25 cellular contexts compared by ENCODE assay signal in the genomic region with DNA sequence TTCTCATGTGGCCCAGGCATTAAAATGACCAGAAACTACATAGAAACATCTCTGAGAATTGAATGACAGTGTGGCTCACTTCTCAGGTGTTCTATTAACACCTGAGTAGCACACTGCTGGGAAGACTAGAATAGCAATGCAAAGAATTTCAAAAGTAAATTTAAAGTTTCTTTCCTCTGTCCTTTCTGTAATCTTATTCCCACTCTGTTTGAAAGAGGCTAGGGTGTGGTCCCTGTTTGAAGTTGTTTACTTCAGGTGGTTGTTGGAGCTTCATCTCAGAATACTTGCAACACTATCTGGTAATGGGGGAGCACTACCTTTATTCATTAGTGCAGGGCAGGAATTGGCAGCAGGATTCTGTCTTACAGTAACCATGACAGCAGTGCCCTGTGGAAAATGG.
"Had no signal": no experiment of that assay in that cellular context is flagged by ENCODE, and none has a peak within 500 bp of the region (broad histone marks: within the 10 kb centered on the region; RNA-seq: fewer than 3 reads in every experiment).

No MANE protein-coding gene starts in this region.

- DNase-seq: activated naive CD4-positive, alpha-beta T cell treated with Interleukin-2 at 50 U/mL for 16 hours; activated naive CD8-positive, alpha-beta T cell treated with anti-CD3 and anti-CD28 coated beads, Interleukin-2, amount 10 ng/mL, durations not matched to agents 7 days and 5 days; activated T-cell treated with anti-CD3 and anti-CD28 coated beads, Interleukin-2, amount 50 U/mL, for 4 hours; amniotic stem cell; colonic mucosa; dorsolateral prefrontal cortex; effector memory CD8-positive, alpha-beta T cell; esophagus squamous epithelium; gastrocnemius medialis; hypothalamus; kidney; naive thymus-derived CD4-positive, alpha-beta T cell; retina; stimulated activated CD4-positive, alpha-beta T cell treated with anti-CD3 and anti-CD28 coated beads, Interleukin-2, amount 100 ng/mL, for 48 hours; stimulated activated CD8-positive, alpha-beta memory T cell treated with anti-CD3 and anti-CD28 coated beads, Interleukin-4, amount 100 ng/mL, for 48 hours; stimulated activated naive CD4-positive, alpha-beta T cell; testis; trophoblast cell; uterus; WERI-Rb-1 had no signal

- H3K4me3 ChIP-seq: breast epithelium, colonic mucosa, dorsolateral prefrontal cortex, esophagus squamous epithelium, gastrocnemius medialis, lung, testis, uterus had no signal

- H3K4me3 Mint-ChIP-seq: activated naive CD8-positive, alpha-beta T cell treated with anti-CD3 and anti-CD28 coated beads, Interleukin-2, amount 10 ng/mL, durations not matched to agents 7 days and 5 days; activated T-cell treated with anti-CD3 and anti-CD28 coated beads, Interleukin-2, amount 50 U/mL, for 4 hours; central memory CD8-positive, alpha-beta T cell; effector memory CD8-positive, alpha-beta T cell; naive thymus-derived CD4-positive, alpha-beta T cell had no signal

- ATAC-seq: activated T-cell treated with anti-CD3 and anti-CD28 coated beads, Interleukin-2, amount 50 U/mL, for 4 hours; effector memory CD8-positive, alpha-beta T cell; gastrocnemius medialis; naive thymus-derived CD4-positive, alpha-beta T cell had no signal

- H3K27me3 Mint-ChIP-seq: activated naive CD8-positive, alpha-beta T cell treated with anti-CD3 and anti-CD28 coated beads, Interleukin-2, amount 10 ng/mL, durations not matched to agents 7 days and 5 days; central memory CD8-positive, alpha-beta T cell; effector memory CD8-positive, alpha-beta T cell; naive thymus-derived CD4-positive, alpha-beta T cell; progenitor cell of endocrine pancreas had no signal

- H3K36me3 ChIP-seq: breast epithelium, colonic mucosa, esophagus squamous epithelium, gastrocnemius medialis, uterus, WERI-Rb-1 had no signal

- H3K27me3 ChIP-seq: breast epithelium, colonic mucosa, dorsolateral prefrontal cortex, esophagus squamous epithelium, gastrocnemius medialis, testis had no signal

- H3K36me3 Mint-ChIP-seq: activated naive CD8-positive, alpha-beta T cell treated with anti-CD3 and anti-CD28 coated beads, Interleukin-2, amount 10 ng/mL, durations not matched to agents 7 days and 5 days; naive thymus-derived CD4-positive, alpha-beta T cell had no signal

- FAIRE-seq: kidney, TTC549 had no signal

- H3K4me1 Mint-ChIP-seq: activated naive CD8-positive, alpha-beta T cell treated with anti-CD3 and anti-CD28 coated beads, Interleukin-2, amount 10 ng/mL, durations not matched to agents 7 days and 5 days; central memory CD8-positive, alpha-beta T cell; naive thymus-derived CD4-positive, alpha-beta T cell had no signal

- H3K4me1 ChIP-seq: breast epithelium, colonic mucosa, esophagus squamous epithelium, gastrocnemius medialis, testis, uterus had no signal

- H3K27ac Mint-ChIP-seq: activated naive CD8-positive, alpha-beta T cell treated with anti-CD3 and anti-CD28 coated beads, Interleukin-2, amount 10 ng/mL, durations not matched to agents 7 days and 5 days; effector memory CD8-positive, alpha-beta T cell; naive thymus-derived CD4-positive, alpha-beta T cell; progenitor cell of endocrine pancreas had no signal

- H3K27ac ChIP-seq: breast epithelium, colonic mucosa, dorsolateral prefrontal cortex, esophagus squamous epithelium, gastrocnemius medialis, testis, uterus, WERI-Rb-1 had no signal

- H3K9me3 ChIP-seq: breast epithelium, colonic mucosa, esophagus squamous epithelium, gastrocnemius medialis, testis, uterus had no signal
